In the genomic region with DNA sequence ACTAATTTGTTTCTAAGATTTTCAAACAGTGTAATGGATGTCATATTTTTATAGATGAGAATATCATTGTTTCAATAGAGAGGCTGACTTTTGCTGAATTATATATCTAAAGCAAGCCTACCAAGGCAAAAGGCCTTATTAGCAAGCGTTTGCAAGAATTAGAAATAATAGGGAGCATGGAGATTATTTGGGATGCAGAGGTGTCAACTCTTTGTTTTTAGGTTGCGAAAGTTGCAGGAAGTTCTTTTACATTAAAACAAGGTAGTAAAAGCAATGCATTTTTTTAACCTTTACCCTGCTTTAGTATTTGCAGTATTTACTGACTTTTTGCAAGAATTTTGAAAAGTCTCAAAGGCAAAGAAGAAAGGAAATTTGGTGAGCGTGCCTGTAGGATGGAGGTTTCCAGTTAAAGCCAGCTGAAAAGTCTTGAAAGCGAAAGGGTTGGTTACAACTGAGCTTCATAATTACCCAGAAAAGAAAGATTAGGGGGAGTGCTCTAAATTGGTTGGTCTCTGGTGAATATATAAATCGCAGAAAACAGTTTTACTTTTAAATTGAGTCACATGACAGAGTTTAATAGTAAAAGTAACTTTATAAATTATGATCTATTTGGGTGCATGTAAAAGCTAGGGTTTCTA, we compare ENCODE assay signal across 1 cellular context.
TF ChIP-seq lines count a peak whose summit lies in the region.

No MANE protein-coding gene starts in this region.

TF ChIP-seq in K562, 482 proteins besides CTCF, POLR2A, EP300 and RAD21 (continued from another document):
- TF ChIP-seq TFE3 (CRISPR knock-in tag; IDR thresholded peaks at IDR 0.05) (peak; percentile 74), TOE1 (IDR thresholded peaks at IDR 0.05; ENCODE audit: borderline replicate concordance) (no peak), TOE1 (CRISPR knock-in tag; IDR thresholded peaks at IDR 0.05; ENCODE audit: borderline replicate concordance, low read depth) (no peak), ZNF561 (CRISPR knock-in tag; conservative IDR thresholded peaks at IDR 0.05) (no peak), CBX3 (IDR thresholded peaks at IDR 0.05; ENCODE audit: borderline replicate concordance in 1 of 2, low read length in 2 of 2) (no peak), ZFX (CRISPR knock-in tag; IDR thresholded peaks at IDR 0.05) (no peak), PREB (CRISPR knock-in tag; IDR thresholded peaks at IDR 0.05) (no peak)
